Comparison of ENCODE assay signal across 8 cellular contexts in the genomic region with DNA sequence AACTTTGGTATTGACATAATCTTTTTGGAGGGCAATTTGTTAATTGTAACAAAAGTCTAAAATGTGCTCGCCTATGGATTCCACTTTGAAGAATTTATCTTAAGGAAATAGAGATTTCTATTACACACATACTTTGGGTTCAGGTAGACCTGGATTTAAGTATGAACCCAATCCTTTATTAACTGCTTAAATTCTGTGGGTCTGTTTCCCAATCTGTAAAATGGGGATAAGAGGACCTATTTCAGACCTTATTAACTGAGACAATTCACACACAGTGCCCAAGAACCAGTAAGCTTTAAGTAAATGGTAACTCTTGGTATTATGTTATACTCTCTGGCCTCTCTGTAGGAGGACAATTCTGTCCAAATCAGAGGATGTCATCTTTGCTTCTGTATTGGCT. TPM values are rescaled to one million over a fixed set of nuclear protein-coding genes. Genes with fewer than 3 reads are reported as not detected.
DNase-seq lines count a peak whose midpoint lies in the region; TF ChIP-seq lines count a peak whose summit lies in the region.

No MANE protein-coding gene starts in this region.

- peaks cover 17% of the 10 kb centered on the region for H3K4me1 ChIP-seq in DOHH2 (ENCODE audit: control insufficient read depth, low read length)
- H3K4me1 ChIP-seq in esophagus (ENCODE audit: control insufficient read depth in 2 of 2, insufficient read depth in 2 of 2, low read length in 1 of 2), result peaks cover 0 to 3% of the 10 kb centered on the region in 2 donors

- peak overlapping the region; percentile 93 for H3K4me3 ChIP-seq in DOHH2 (ENCODE audit: low read length)
- H3K4me3 ChIP-seq in esophagus (ENCODE audit: low read depth in 1 of 2, low read length in 2 of 2), result peak overlapping the region in 1 of 2 donors; percentile 89

- CTCF ChIA-PET in RWPE1 (lab: Yijun Ruan, JAX), result interaction anchor here (0.5 to 0.7 kb wide), 2 partner anchors 62 to 80 kb away, joined by 4 read pairs; partner anchors contain the start of gene ACYP1

- no peaks in the 10 kb centered on the region for H3K27me3 Mint-ChIP-seq in progenitor cell of endocrine pancreas

- H3K36me3 ChIP-seq in DOHH2 (ENCODE audit: control insufficient read depth, low read length) (peaks cover 38% of the 10 kb centered on the region), esophagus (ENCODE audit: control insufficient read depth in 2 of 2, insufficient read depth in 2 of 2, low read length in 1 of 2) (peaks cover 5% of the 10 kb centered on the region in 2 donors)

- peaks cover 22% of the 10 kb centered on the region for H3K79me2 ChIP-seq in DOHH2 (ENCODE audit: control insufficient read depth, low read length)

- POLR2A ChIA-PET in RWPE1 (lab: Yijun Ruan, JAX; ENCODE audit: low non-redundant PET), result no interaction called here

- H3K9me3 Mint-ChIP-seq in progenitor cell of endocrine pancreas (ENCODE audit: low read depth), result peaks cover 4% of the 10 kb centered on the region

- peak overlapping the region; percentile 99 for H3K4me3 Mint-ChIP-seq in progenitor cell of endocrine pancreas (ENCODE audit: low read depth)

- H3K4me1 Mint-ChIP-seq in progenitor cell of endocrine pancreas (ENCODE audit: low read depth), result peaks cover 17% of the 10 kb centered on the region

- H4K20me1 ChIP-seq in DOHH2 (ENCODE audit: control insufficient read depth, insufficient read depth, low read depth, low read length), result no peaks in the 10 kb centered on the region

- DNase-seq in RWPE1 (ENCODE audit: low spot score) (no peak), progenitor cell of endocrine pancreas (ENCODE audit: low spot score, unreplicated experiment) (no peak), hypothalamus (lab: John Stamatoyannopoulos, UW) (no peak), NCI-H2227 treated with DMSO at 0.1 percent for 48 hours (lab: John Stamatoyannopoulos, UW) (no peak), KG1 (lab: John Stamatoyannopoulos, UW) (no peak), 8988T (no peak)

- H3K27me3 ChIP-seq in DOHH2 (ENCODE audit: control insufficient read depth, low read length), result no peaks in the 10 kb centered on the region
- no peaks in the 10 kb centered on the region for H3K27me3 ChIP-seq in esophagus (ENCODE audit: control insufficient read depth in 1 of 2, insufficient read depth in 2 of 2, low read length in 2 of 2)

- H3K36me3 Mint-ChIP-seq in progenitor cell of endocrine pancreas (ENCODE audit: insufficient read depth), result peaks cover 9% of the 10 kb centered on the region

- H3K4me2 ChIP-seq in DOHH2 (ENCODE audit: low read length), result peak overlapping the region; percentile 91

- no peaks in the 10 kb centered on the region for H3K9me2 ChIP-seq in DOHH2 (replicated peaks; ENCODE audit: control insufficient read depth, low read length)

- peak overlapping the region; percentile 71 for H3K27ac Mint-ChIP-seq in progenitor cell of endocrine pancreas

- 91 to 98% methylated on average over 1 of the region's 1 CpG for whole genome bisulfite sequencing in esophagus, 2 donors

- no peak for TF ChIP-seq CTCF in DOHH2 (IDR thresholded peaks at IDR 0.05; ENCODE audit: low read depth, low read length, poor library complexity, severe bottlenecking)
- TF ChIP-seq CTCF in RWPE1 (conservative IDR thresholded peaks at IDR 0.05; ENCODE audit: low read depth), result no peak
- no peak for TF ChIP-seq CTCF in progenitor cell of endocrine pancreas (IDR thresholded peaks at IDR 0.05; ENCODE audit: unreplicated experiment)

- H3F3A ChIP-seq in DOHH2 (ENCODE audit: control insufficient read depth, insufficient read depth), result no peaks in the 10 kb centered on the region

- H3K27ac ChIP-seq in DOHH2 (ENCODE audit: low read depth, low read length) (0 out of 2 replicates have a peak overlapping the region, but pooled peaks have one; percentile 20), RWPE1 (peak overlapping the region; percentile 83), esophagus (ENCODE audit: low read depth in 2 of 2, low read length in 1 of 2) (peak overlapping the region; percentile 85 to 92)

- H3K9me3 ChIP-seq in DOHH2 (ENCODE audit: control insufficient read depth, insufficient read depth, low read length) (0 out of 2 replicates have a peak, but pooled peaks cover 4% of the 10 kb centered on the region), esophagus (ENCODE audit: control insufficient read depth in 2 of 2, insufficient read depth in 1 of 2, low read depth in 1 of 2, low read length in 1 of 2) (no peaks in the 10 kb centered on the region)

RNA-seq across cellular contexts. Expression of gene EIF2B2, which starts 0.8 kb away (rescaled TPM):
- polyA plus RNA-seq in esophagus, result 10 to 100 TPM; 13.3 to 42.9 TPM
- 36.1 and 36.7 TPM in 2 replicates for total RNA-seq in progenitor cell of endocrine pancreas

RNA-seq across cellular contexts. Expression of gene PGF, which starts 46.5 kb away (rescaled TPM):
- 1 to 10 TPM; 2.4 to 2.5 TPM for polyA plus RNA-seq in esophagus
- 3.5 and 8.2 TPM in 2 replicates for total RNA-seq in progenitor cell of endocrine pancreas

RNA-seq across cellular contexts. Expression of gene MLH3, which starts 49.4 kb away (rescaled TPM):
- 1 to 10 TPM; 8.0 to 9.0 TPM for polyA plus RNA-seq in esophagus
- total RNA-seq in progenitor cell of endocrine pancreas, result 30.8 TPM in 2 replicates

Comparison
In these comparisons a context has a peak if more than half of its experiments do, and no peak if none do; other contexts are left out.
1. H3K27ac ChIP-seq: peak in every context shown above with its lines; median percentile 88 in esophagus; 83 in RWPE1; 20 in DOHH2.